18 cellular contexts compared by ENCODE assay signal in genomic region chr14:89746135-89746534, GRCh38.
A peak's percentile ranks its signal among the peaks of the same experiment; 100 is the strongest.
DNase-seq lines count a peak whose midpoint lies in the region; ATAC-seq, FAIRE-seq and TF ChIP-seq lines count a peak whose summit lies in the region.
"Had no signal": no experiment of that assay in that cellular context is flagged by ENCODE, and none has a peak within 500 bp of the region (broad histone marks: within the 10 kb centered on the region; RNA-seq: fewer than 3 reads in every experiment).

No MANE protein-coding gene starts in this region.

- no peaks in the 10 kb centered on the region for H3K9me2 ChIP-seq in neural cell (ENCODE audit: insufficient read depth, low read length)

- H3K9ac ChIP-seq in HepG2 (ENCODE audit: insufficient read depth, low read depth, low read length) (no peak overlapping the region), neural cell (ENCODE audit: low read length) (no peak overlapping the region)

- H3K36me3 ChIP-seq in esophagus muscularis mucosa, result no peaks in the 10 kb centered on the region
- H3K36me3 ChIP-seq in HepG2 (replicated peaks in 1 of 2; ENCODE audit: control insufficient read depth in 1 of 2, insufficient read depth in 2 of 2, low read length in 2 of 2), result no peaks in the 10 kb centered on the region
- no peaks in the 10 kb centered on the region for H3K36me3 ChIP-seq in neural cell (ENCODE audit: insufficient read depth, low read length)
- H3K36me3 ChIP-seq in small intestine (ENCODE audit: control insufficient read depth in 2 of 2, insufficient read depth in 2 of 2, low read length in 2 of 2), result no peaks in the 10 kb centered on the region
- H3K36me3 ChIP-seq: HAP-1 had no signal

- H3F3A ChIP-seq in neural cell (ENCODE audit: insufficient read depth, low read length, poor library complexity, severe bottlenecking), result no peaks in the 10 kb centered on the region

- H3K4me1 ChIP-seq in esophagus muscularis mucosa (peaks cover 0 to 11% (median 0%) of the 10 kb centered on the region in 4 donors), HepG2 (ENCODE audit: insufficient read depth, low read length) (peaks cover 39% of the 10 kb centered on the region), small intestine (ENCODE audit: control insufficient read depth in 2 of 2, insufficient read depth in 1 of 2, low read depth in 1 of 2, low read length in 1 of 2) (peaks cover 2 to 6% of the 10 kb centered on the region in 2 donors)

- CTCF ChIA-PET in HepG2 (lab: Yijun Ruan, JAX; ENCODE audit: low intra/inter-chr PET ratio, low total read pairs), result no interaction called here

- no TSS peak for BruUV-seq in HepG2 (replicated peaks; lab: Mats Ljungman, UMichigan)

- WGBS in esophagus muscularis mucosa, result 87% methylated on average over 7 of the region's 7 CpGs
- 22% methylated on average over 7 of the region's 7 CpGs for WGBS in HepG2 (ENCODE audit: low lambda C conversion rate)
- WGBS in small intestine, 3 donors, result 77 to 89% (median 77%) methylated on average over 7 of the region's 7 CpGs

- no peak for TF ChIP-seq RAD21 in HepG2 (CRISPR knock-in tag; IDR thresholded peaks at IDR 0.05)
- no peak for TF ChIP-seq RAD21 in neural cell (conservative IDR thresholded peaks at IDR 0.05)

- no peak for TF ChIP-seq CTCF in esophagus muscularis mucosa (IDR thresholded peaks at IDR 0.05)
- TF ChIP-seq CTCF in HepG2 (CRISPR knock-in tag; IDR thresholded peaks at IDR 0.05), result no peak
- no peak for TF ChIP-seq CTCF in neural cell (IDR thresholded peaks at IDR 0.05; ENCODE audit: poor library complexity, severe bottlenecking)

- TF ChIP-seq POLR2A in esophagus muscularis mucosa (IDR thresholded peaks at IDR 0.05; ENCODE audit: low read depth), result no peak
- TF ChIP-seq POLR2A in HepG2 (IDR thresholded peaks at IDR 0.05; ENCODE audit: insufficient read depth in 1 of 2, low read depth in 2 of 2, low read length in 2 of 2), result no peak

- H3K79me2 ChIP-seq in HepG2 (ENCODE audit: insufficient read depth, low read length) (no peaks in the 10 kb centered on the region), neural cell (replicated peaks; ENCODE audit: insufficient read depth, low read length) (no peaks in the 10 kb centered on the region)

- DNase-seq in esophagus muscularis mucosa (ENCODE audit: extremely low spot score) (peak; percentile 31), HepG2 (ENCODE audit: low spot score) (no peak), small intestine (peak; percentile 50), LoVo (ENCODE audit: low spot score) (no peak), epidermal melanocyte (ENCODE audit: insufficient read length, low spot score) (no peak)
- DNase-seq: C1 segment of cervical spinal cord; Calu3; CD4-positive, alpha-beta memory T cell; COR-L47; GF-D8; GOT3; HFFc6 had no signal

- 0 out of 2 replicates have a peak overlapping the region, but pooled peaks have one; percentile 24 for H3K4me2 ChIP-seq in HepG2 (ENCODE audit: low read depth, low read length)
- no peak overlapping the region for H3K4me2 ChIP-seq in neural cell (ENCODE audit: low read length)

- H4K20me1 ChIP-seq in HepG2 (ENCODE audit: insufficient read depth, low read length), result no peaks in the 10 kb centered on the region
- no peaks in the 10 kb centered on the region for H4K20me1 ChIP-seq in neural cell (ENCODE audit: insufficient read depth)

- H2AFZ ChIP-seq in HepG2 (ENCODE audit: low read length) (no peak overlapping the region), neural cell (ENCODE audit: low read depth, low read length) (no peak overlapping the region)

- in situ Hi-C loops in HepG2 (cut with HindIII; ENCODE audit: extremely low pct_ligation_motif_present, low pct_unique_long_range_greater_than_20kb), result no loop called here

- no peaks in the 10 kb centered on the region for H3K27me3 ChIP-seq in esophagus muscularis mucosa
- H3K27me3 ChIP-seq in HepG2 (ENCODE audit: control insufficient read depth in 1 of 2, insufficient read depth in 2 of 2, low read length in 2 of 2), result no peaks in the 10 kb centered on the region; a peak in 1 of 5 replicates
- H3K27me3 ChIP-seq in neural cell (ENCODE audit: insufficient read depth, low read depth, low read length), result no peaks in the 10 kb centered on the region
- no peaks in the 10 kb centered on the region for H3K27me3 ChIP-seq in small intestine (ENCODE audit: control insufficient read depth in 2 of 2, insufficient read depth in 2 of 2, low read length in 2 of 2)

- no peak overlapping the region for H3K27ac ChIP-seq in esophagus muscularis mucosa (replicated peaks in 1 of 4)
- H3K27ac ChIP-seq in HepG2 (ENCODE audit: extremely low read length, insufficient read depth, low read length), result no peak overlapping the region
- peak overlapping the region; percentile 68 for H3K27ac ChIP-seq in neural cell (ENCODE audit: low read length)
- peak overlapping the region in 1 of 2 donors; percentile 8 for H3K27ac ChIP-seq in small intestine (ENCODE audit: low read depth in 1 of 2, low read length in 1 of 2)

- intact Hi-C loops in esophagus muscularis mucosa (cut with DNase I), result no loop called here
- intact Hi-C loops in HepG2 (cut with micrococcal nuclease; ENCODE audit: unreplicated experiment), result no loop called here

- H3K9me3 ChIP-seq in esophagus muscularis mucosa, result no peaks in the 10 kb centered on the region
- H3K9me3 ChIP-seq in HepG2 (ENCODE audit: low read length), result peaks cover 11% of the 10 kb centered on the region
- peaks cover 3% of the 10 kb centered on the region for H3K9me3 ChIP-seq in neural cell (ENCODE audit: low read length)
- H3K9me3 ChIP-seq in small intestine (ENCODE audit: control insufficient read depth, low read depth), result no peaks in the 10 kb centered on the region

- peak; percentile 49; the same call in 1 of the 3 replicates for ATAC-seq in HepG2
- ATAC-seq in HG03354 (IDR thresholded peaks at IDR 0.05; ENCODE audit: poor library complexity, severe bottlenecking, unreplicated experiment), result no peak

- no peak for FAIRE-seq in HepG2 (lab: Jason Lieb, UNC)
- no peak for FAIRE-seq in small intestine (lab: Jason Lieb, UNC)
- FAIRE-seq: GM12891, GM18507, H54 had no signal

- POLR2A ChIA-PET in HepG2 (lab: Yijun Ruan, JAX), result no interaction called here

- H3K4me3 ChIP-seq in esophagus muscularis mucosa (no peak overlapping the region), HepG2 (replicated peaks in 1 of 3; ENCODE audit: insufficient read depth in 1 of 3, low read depth in 2 of 3, low read length in 3 of 3) (no peak overlapping the region), neural cell (ENCODE audit: low read length) (peak overlapping the region; percentile 40), small intestine (ENCODE audit: low read depth in 1 of 2, low read length in 2 of 2) (no peak overlapping the region)
- H3K4me3 ChIP-seq: HAP-1 had no signal

- TF ChIP-seq EP300 in esophagus muscularis mucosa (IDR thresholded peaks at IDR 0.05), result no peak
- TF ChIP-seq EP300 in HepG2 (IDR thresholded peaks at IDR 0.05; ENCODE audit: low read depth in 2 of 2, low read length in 2 of 2), result no peak
- no peak for TF ChIP-seq EP300 in HepG2 (CRISPR knock-in tag; IDR thresholded peaks at IDR 0.05; ENCODE audit: borderline replicate concordance)
- no peak for TF ChIP-seq EP300 in neural cell (conservative IDR thresholded peaks at IDR 0.05; ENCODE audit: poor library complexity, severe bottlenecking)

TF ChIP-seq in HepG2, 621 proteins besides CTCF, POLR2A, EP300 and RAD21 (continues in another document):
- TF ChIP-seq HNF1B (CRISPR knock-in tag; IDR thresholded peaks at IDR 0.05), result no peak
- TF ChIP-seq JARID2 (CRISPR knock-in tag; IDR thresholded peaks at IDR 0.05; ENCODE audit: insufficient replicate concordance), result no peak
- no peak for TF ChIP-seq ZNF691 (CRISPR knock-in tag; IDR thresholded peaks at IDR 0.05; ENCODE audit: borderline replicate concordance, low read depth)
- no peak for TF ChIP-seq SMARCE1 (IDR thresholded peaks at IDR 0.05; ENCODE audit: borderline replicate concordance)

TF ChIP-seq in neural cell, 6 proteins besides CTCF, POLR2A, EP300 and RAD21:
- TF ChIP-seq REST (IDR thresholded peaks at IDR 0.05; ENCODE audit: borderline replicate concordance) (no peak), SMC3 (conservative IDR thresholded peaks at IDR 0.05; ENCODE audit: poor library complexity) (no peak), EZH2 (IDR thresholded peaks at IDR 0.05; ENCODE audit: borderline replicate concordance, insufficient read depth, low read length, poor library complexity, severe bottlenecking) (no peak), POLR2AphosphoS5 (IDR thresholded peaks at IDR 0.05) (no peak), TAF1 (IDR thresholded peaks at IDR 0.05; ENCODE audit: low read depth) (no peak), MXI1 (conservative IDR thresholded peaks at IDR 0.05; ENCODE audit: poor library complexity, severe bottlenecking) (no peak)
TF ChIP-seq in neural cell: peak in this region for 0.

Comparison
In these comparisons a context has a peak if more than half of its experiments do, and no peak if none do; other contexts are left out.
1. DNase-seq: peak in esophagus muscularis mucosa (single experiment) and small intestine (single experiment); none in HepG2 (single experiment), LoVo (single experiment) and epidermal melanocyte (single experiment).